24 cellular contexts compared by ENCODE assay signal in genomic region chr5:54545796-54546195, GRCh38.
"Had no signal": no experiment of that assay in that cellular context is flagged by ENCODE, and none has a peak within 500 bp of the region (broad histone marks: within the 10 kb centered on the region; RNA-seq: fewer than 3 reads in every experiment).

No MANE protein-coding gene starts in this region.

- H3K9me3 ChIP-seq: left ventricle myocardium inferior, spleen had no signal

- DNase-seq: activated CD4-positive, alpha-beta T cell treated with anti-CD3 and anti-CD28 coated beads, Interleukin-2, amount 10 ng/mL, durations not matched to agents 7 days and 5 days; activated CD4-positive, CD25-positive, alpha-beta regulatory T cell treated with anti-CD3 and anti-CD28 coated beads, Interleukin-2, amount 50 U/mL, for 72 hours; activated CD8-positive, alpha-beta memory T cell treated with anti-CD3 and anti-CD28 coated beads, Interleukin-2, amount 10 ng/mL, durations not matched to agents 7 days and 5 days; activated CD8-positive, alpha-beta T cell treated with anti-CD3 and anti-CD28 coated beads for 36 hours; activated effector memory CD4-positive, alpha-beta T cell treated with anti-CD3 and anti-CD28 coated beads, Interleukin-2, amount 50 U/mL, for 16 hours; activated naive CD4-positive, alpha-beta T cell treated with anti-CD3 and anti-CD28 coated beads, Interleukin-2, amount 10 ng/mL, durations not matched to agents 7 days and 5 days; activated T-cell treated with anti-CD3 and anti-CD28 coated beads for 4 hours; amygdala; cortex of kidney; endodermal cell; glutamatergic neuron; kidney glomerular epithelial cell; left ventricle myocardium inferior; natural killer cell; spleen; stimulated activated CD4-positive, alpha-beta T cell treated with anti-CD3 and anti-CD28 coated beads, Interleukin-4, amount 100 ng/mL, for 24 hours; stimulated activated naive CD4-positive, alpha-beta T cell treated with Interleukin-2 at 50 U/mL for 16 hours; T-helper 2 cell had no signal

- ATAC-seq: activated CD8-positive, alpha-beta memory T cell treated with anti-CD3 and anti-CD28 coated beads, Interleukin-2, amount 10 ng/mL, durations not matched to agents 7 days and 5 days; activated CD8-positive, alpha-beta T cell treated with anti-CD3 and anti-CD28 coated beads for 36 hours; natural killer cell had no signal

- H3K36me3 Mint-ChIP-seq: natural killer cell had no signal

- H3K4me3 Mint-ChIP-seq: activated CD4-positive, alpha-beta T cell treated with anti-CD3 and anti-CD28 coated beads, Interleukin-2, amount 10 ng/mL, durations not matched to agents 7 days and 5 days; activated CD8-positive, alpha-beta memory T cell treated with anti-CD3 and anti-CD28 coated beads, Interleukin-2, amount 10 ng/mL, durations not matched to agents 7 days and 5 days; activated CD8-positive, alpha-beta T cell treated with anti-CD3 and anti-CD28 coated beads for 36 hours; activated naive CD4-positive, alpha-beta T cell treated with anti-CD3 and anti-CD28 coated beads, Interleukin-2, amount 10 ng/mL, durations not matched to agents 7 days and 5 days; endodermal cell; mesothelial cell of epicardium; natural killer cell had no signal

- FAIRE-seq: frontal cortex, urothelium cell line had no signal

- H3K36me3 ChIP-seq: left ventricle myocardium inferior had no signal

- H3K9me3 Mint-ChIP-seq: activated CD4-positive, alpha-beta T cell treated with anti-CD3 and anti-CD28 coated beads, Interleukin-2, amount 10 ng/mL, durations not matched to agents 7 days and 5 days; activated CD8-positive, alpha-beta T cell treated with anti-CD3 and anti-CD28 coated beads for 36 hours; activated naive CD4-positive, alpha-beta T cell treated with anti-CD3 and anti-CD28 coated beads, Interleukin-2, amount 10 ng/mL, durations not matched to agents 7 days and 5 days; endodermal cell; mesothelial cell of epicardium; natural killer cell had no signal

- H3K4me3 ChIP-seq: cardiac muscle cell, hepatocyte, left ventricle myocardium inferior, spleen had no signal

- H3K4me2 ChIP-seq: hepatocyte had no signal

- H3K27me3 ChIP-seq: cardiac muscle cell, hepatocyte, spleen had no signal

- H3K27ac ChIP-seq: cardiac muscle cell, hepatocyte, left ventricle myocardium inferior, spleen had no signal

- H2AFZ ChIP-seq: hepatocyte had no signal

- H3K27me3 Mint-ChIP-seq: activated CD4-positive, alpha-beta T cell treated with anti-CD3 and anti-CD28 coated beads, Interleukin-2, amount 10 ng/mL, durations not matched to agents 7 days and 5 days; activated CD8-positive, alpha-beta memory T cell treated with anti-CD3 and anti-CD28 coated beads, Interleukin-2, amount 10 ng/mL, durations not matched to agents 7 days and 5 days; activated CD8-positive, alpha-beta T cell treated with anti-CD3 and anti-CD28 coated beads for 36 hours; activated naive CD4-positive, alpha-beta T cell treated with anti-CD3 and anti-CD28 coated beads, Interleukin-2, amount 10 ng/mL, durations not matched to agents 7 days and 5 days; progenitor cell of endocrine pancreas had no signal

- H3K27ac Mint-ChIP-seq: activated CD4-positive, alpha-beta T cell treated with anti-CD3 and anti-CD28 coated beads, Interleukin-2, amount 10 ng/mL, durations not matched to agents 7 days and 5 days; activated CD8-positive, alpha-beta memory T cell treated with anti-CD3 and anti-CD28 coated beads, Interleukin-2, amount 10 ng/mL, durations not matched to agents 7 days and 5 days; activated CD8-positive, alpha-beta T cell treated with anti-CD3 and anti-CD28 coated beads for 36 hours; activated naive CD4-positive, alpha-beta T cell treated with anti-CD3 and anti-CD28 coated beads, Interleukin-2, amount 10 ng/mL, durations not matched to agents 7 days and 5 days; endodermal cell; mesothelial cell of epicardium; progenitor cell of endocrine pancreas had no signal
